Comparison of ENCODE assay signal across 1 cellular context in genomic region chr20:47809161-47809560, GRCh38.
TF ChIP-seq lines count a peak whose summit lies in the region.

No MANE protein-coding gene starts in this region.

TF ChIP-seq in HCT116, 20 proteins besides CTCF, POLR2A, EP300 and RAD21 (continued from another document):
- TF ChIP-seq POLR2AphosphoS5 (IDR thresholded peaks at IDR 0.05; ENCODE audit: low read depth, low read length) (no peak), JUND (IDR thresholded peaks at IDR 0.05) (no peak), MAX (IDR thresholded peaks at IDR 0.05) (no peak)
